ENCODE assay signal across 1 cellular context in genomic region chr2:28394331-28394877, GRCh38.
TF ChIP-seq lines count a peak whose summit lies in the region.

No MANE protein-coding gene starts in this region.

TF ChIP-seq in GM23338, 12 proteins besides CTCF, POLR2A, EP300 and RAD21 (continued from another document):
- TF ChIP-seq ZNF114 (CRISPR knock-in tag; IDR thresholded peaks at IDR 0.05) (no peak), JUNB (IDR thresholded peaks at IDR 0.05; ENCODE audit: unreplicated experiment) (no peak), NANOG (IDR thresholded peaks at IDR 0.05; ENCODE audit: borderline replicate concordance) (no peak), EZH2phosphoT487 (IDR thresholded peaks at IDR 0.05; ENCODE audit: unreplicated experiment) (no peak)
